Comparison of ENCODE assay signal across 8 cellular contexts in the genomic region with DNA sequence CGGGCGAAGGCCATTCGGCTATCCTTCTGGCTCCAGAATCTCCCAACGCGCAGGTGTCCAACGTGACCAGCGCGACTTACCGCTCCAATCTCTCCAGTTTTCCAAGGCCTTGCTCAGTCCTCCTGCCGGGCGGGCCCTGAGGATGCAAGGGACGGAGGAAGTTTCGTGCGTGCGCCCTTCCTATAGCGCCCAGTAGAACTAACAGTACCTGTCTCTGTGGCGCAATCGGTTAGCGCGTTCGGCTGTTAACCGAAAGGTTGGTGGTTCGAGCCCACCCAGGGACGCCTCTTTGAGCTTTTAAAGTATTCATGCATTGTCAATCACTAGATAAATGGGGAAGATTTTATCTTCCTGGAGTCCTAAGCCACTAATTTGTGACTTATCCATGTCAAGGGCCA. TPM values are rescaled to one million over a fixed set of nuclear protein-coding genes. Genes with fewer than 3 reads are reported as not detected.
A peak's percentile ranks its signal among the peaks of the same experiment; 100 is the strongest.
DNase-seq lines count a peak whose midpoint lies in the region; ATAC-seq and TF ChIP-seq lines count a peak whose summit lies in the region.
"Not testable (repeated sequence)": the region's sequence is repeated elsewhere in the genome, so short reads cannot be mapped to it uniquely, and the experiment has no call there.

No MANE protein-coding gene starts in this region.

- peak overlapping the region; percentile 92 for H3K4me3 Mint-ChIP-seq in activated naive CD4-positive, alpha-beta T cell treated with anti-CD3 and anti-CD28 coated beads, Interleukin-2, amount 50 U/mL, for 24 hours

- H3K27me3 ChIP-seq in MG63, left lung: not testable (repeated sequence)

- H3K27me3 Mint-ChIP-seq in activated naive CD4-positive, alpha-beta T cell treated with anti-CD3 and anti-CD28 coated beads, Interleukin-2, amount 50 U/mL, for 24 hours: not testable (repeated sequence)

- not testable (repeated sequence) for H3K9me3 Mint-ChIP-seq in activated naive CD4-positive, alpha-beta T cell treated with anti-CD3 and anti-CD28 coated beads, Interleukin-2, amount 50 U/mL, for 24 hours

- not testable (repeated sequence) for TF ChIP-seq CTCF in WI38 (IDR thresholded peaks at IDR 0.05; ENCODE audit: low read depth, low read length); left lung (IDR thresholded peaks at IDR 0.05); retinal pigment epithelial cell (conservative IDR thresholded peaks at IDR 0.05; ENCODE audit: low read depth, low read length)
- peak; percentile 5 for TF ChIP-seq CTCF in epithelial cell of proximal tubule (conservative IDR thresholded peaks at IDR 0.05; ENCODE audit: low read depth, low read length)

- intact Hi-C loops in left lung (cut with DNase I): not testable (repeated sequence)

- H3K4me1 ChIP-seq in left lung: not testable (repeated sequence)

- H3K4me1 Mint-ChIP-seq in activated naive CD4-positive, alpha-beta T cell treated with anti-CD3 and anti-CD28 coated beads, Interleukin-2, amount 50 U/mL, for 24 hours: not testable (repeated sequence)

- H3K36me3 Mint-ChIP-seq in activated naive CD4-positive, alpha-beta T cell treated with anti-CD3 and anti-CD28 coated beads, Interleukin-2, amount 50 U/mL, for 24 hours: not testable (repeated sequence)

- H3K4me3 ChIP-seq in MG63: peak overlapping the region; percentile 58
- H3K4me3 ChIP-seq in WI38 (ENCODE audit: low read depth, low read length): peak overlapping the region; percentile 49
- H3K4me3 ChIP-seq in epithelial cell of proximal tubule (ENCODE audit: low read depth, low read length): peak overlapping the region; percentile 46
- H3K4me3 ChIP-seq in left lung: peak overlapping the region; percentile 24 to 31
- peak overlapping the region; percentile 45 for H3K4me3 ChIP-seq in retinal pigment epithelial cell (ENCODE audit: low read length)

- not testable (repeated sequence) for ATAC-seq in left lung

- not testable (repeated sequence) for H3K36me3 ChIP-seq in MG63, left lung

- not testable (repeated sequence) for H3K9me3 ChIP-seq in MG63, left lung

- peak; percentile 55 for DNase-seq in D341Med (ENCODE audit: low spot score)
- DNase-seq in MG63: peak; percentile 81
- peak; percentile 26 for DNase-seq in epithelial cell of proximal tubule (ENCODE audit: low read depth)
- peak; percentile 65 to 85 for DNase-seq in left lung
- DNase-seq in retinal pigment epithelial cell (ENCODE audit: low read depth): peak; percentile 24
- DNase-seq in stromal cell of bone marrow (ENCODE audit: low read depth): peak; percentile 18

- peak overlapping the region; percentile 97 for H3K27ac Mint-ChIP-seq in activated naive CD4-positive, alpha-beta T cell treated with anti-CD3 and anti-CD28 coated beads, Interleukin-2, amount 50 U/mL, for 24 hours

- H3K27ac ChIP-seq in left lung: peak overlapping the region in 1 of 2 donors; percentile 37

RNA-seq across cellular contexts. Expression of a gene that starts 45.6 kb away (rescaled TPM):
- total RNA-seq in MG63 (2014; rRNA removed; shearing (Covaris generic); ENCODE audit: low replicate concordance): not detected in 2 replicates
- total RNA-seq in epithelial cell of proximal tubule (not detected in 2 replicates), left lung (not detected)

Comparison
In these comparisons a context has a peak if more than half of its experiments do, and no peak if none do; other contexts are left out.
1. DNase-seq: peak in every context shown above with its lines; median percentile 81 in MG63; 75 in left lung; 55 in D341Med; 26 in epithelial cell of proximal tubule; 24 in retinal pigment epithelial cell; 18 in stromal cell of bone marrow.